8 cellular contexts compared by ENCODE assay signal in genomic region chr19:53193534-53194222, GRCh38. TPM values are rescaled to one million over a fixed set of nuclear protein-coding genes. Genes with fewer than 3 reads are reported as not detected.
DNase-seq lines count a peak whose midpoint lies in the region; ATAC-seq, FAIRE-seq and TF ChIP-seq lines count a peak whose summit lies in the region.

No MANE protein-coding gene starts in this region.

- FAIRE-seq in GM12891 (lab: Jason Lieb, UNC), result no peak

- H3K9ac ChIP-seq in iPS-20b (ENCODE audit: low read depth, low read length), result no peak overlapping the region

- H3K4me3 ChIP-seq in iPS-20b (ENCODE audit: low read length), result peak overlapping the region; percentile 89
- peak overlapping the region; percentile 63 to 81 (median 71) for H3K4me3 ChIP-seq in stomach

- intact Hi-C loops in stomach (cut with DNase I; ENCODE audit: low total_unique reads), result loop anchor here (10.0 kb wide), 4 partner anchors 141 to 551 kb away; partner anchors contain the start of genes ZNF525 and ZNF845

- peaks cover 56% of the 10 kb centered on the region for H3K9me3 Mint-ChIP-seq in T-helper 1 cell treated with Interleukin-12 subunit alpha and Interleukin-12 subunit beta and Interleukin-4 antibody, amounts not matched to agents 30 μg/mL and 1 μg/mL, for 36 hours
- H3K9me3 Mint-ChIP-seq in activated T-helper 17 cell treated with anti-CD3 and anti-CD28 coated beads, Interleukin-2, amount 50 U/mL, for 72 hours, result peaks cover 17% of the 10 kb centered on the region

- H3K9me3 ChIP-seq in iPS-20b (ENCODE audit: insufficient read depth, low read depth, low read length) (no peaks in the 10 kb centered on the region), stomach (peaks cover 0 to 22% (median 4%) of the 10 kb centered on the region in 4 donors)

- peak overlapping the region; percentile 26 for H3K27ac Mint-ChIP-seq in T-helper 1 cell treated with Interleukin-12 subunit alpha and Interleukin-12 subunit beta and Interleukin-4 antibody, amounts not matched to agents 30 μg/mL and 1 μg/mL, for 36 hours
- no peak overlapping the region for H3K27ac Mint-ChIP-seq in activated T-helper 17 cell treated with anti-CD3 and anti-CD28 coated beads, Interleukin-2, amount 50 U/mL, for 72 hours

- no peaks in the 10 kb centered on the region for H3K4me1 ChIP-seq in iPS-20b (ENCODE audit: insufficient read depth, low read length)
- H3K4me1 ChIP-seq in stomach, result peaks cover 4 to 35% (median 26%) of the 10 kb centered on the region in 4 donors

- H3K36me3 ChIP-seq in iPS-20b (ENCODE audit: insufficient read depth, low read depth, low read length), result no peaks in the 10 kb centered on the region
- peaks cover 0 to 24% (median 15%) of the 10 kb centered on the region in 4 donors for H3K36me3 ChIP-seq in stomach

- no peak for TF ChIP-seq CTCF in stomach (IDR thresholded peaks at IDR 0.05)

- peaks cover 23% of the 10 kb centered on the region for H3K4me1 Mint-ChIP-seq in T-helper 1 cell treated with Interleukin-12 subunit alpha and Interleukin-12 subunit beta and Interleukin-4 antibody, amounts not matched to agents 30 μg/mL and 1 μg/mL, for 36 hours (ENCODE audit: low read depth)
- H3K4me1 Mint-ChIP-seq in activated T-helper 17 cell treated with anti-CD3 and anti-CD28 coated beads, Interleukin-2, amount 50 U/mL, for 72 hours, result peaks cover 6% of the 10 kb centered on the region

- no peak overlapping the region for H3K27ac ChIP-seq in iPS-20b (ENCODE audit: low read length)
- H3K27ac ChIP-seq in stomach, result peak overlapping the region in 3 of 5 donors; percentile 80 to 84 (median 83)

- no peak for TF ChIP-seq EP300 in stomach (IDR thresholded peaks at IDR 0.05)

- H3K36me3 Mint-ChIP-seq in T-helper 1 cell treated with Interleukin-12 subunit alpha and Interleukin-12 subunit beta and Interleukin-4 antibody, amounts not matched to agents 30 μg/mL and 1 μg/mL, for 36 hours (ENCODE audit: low read depth), result peaks cover 29% of the 10 kb centered on the region
- H3K36me3 Mint-ChIP-seq in activated T-helper 17 cell treated with anti-CD3 and anti-CD28 coated beads, Interleukin-2, amount 50 U/mL, for 72 hours (ENCODE audit: low read depth), result peaks cover 17% of the 10 kb centered on the region

- peak overlapping the region; percentile 92 for H3K4me3 Mint-ChIP-seq in T-helper 1 cell treated with Interleukin-12 subunit alpha and Interleukin-12 subunit beta and Interleukin-4 antibody, amounts not matched to agents 30 μg/mL and 1 μg/mL, for 36 hours
- H3K4me3 Mint-ChIP-seq in activated T-helper 17 cell treated with anti-CD3 and anti-CD28 coated beads, Interleukin-2, amount 50 U/mL, for 72 hours, result peak overlapping the region; percentile 88

- H3K27me3 Mint-ChIP-seq in T-helper 1 cell treated with Interleukin-12 subunit alpha and Interleukin-12 subunit beta and Interleukin-4 antibody, amounts not matched to agents 30 μg/mL and 1 μg/mL, for 36 hours (ENCODE audit: low read depth), result no peaks in the 10 kb centered on the region
- H3K27me3 Mint-ChIP-seq in activated T-helper 17 cell treated with anti-CD3 and anti-CD28 coated beads, Interleukin-2, amount 50 U/mL, for 72 hours, result no peaks in the 10 kb centered on the region

- DNase-seq in T-helper 1 cell (no peak), stomach (no peak), GM12891 (ENCODE audit: insufficient read length, low spot score) (no peak), DMS79 treated with DMSO at 0.1 percent for 48 hours (lab: John Stamatoyannopoulos, UW) (no peak)

- 56 to 66% (median 58%) methylated on average over 12 of the region's 12 CpGs for WGBS in stomach, 5 donors

- ATAC-seq in activated T-helper 17 cell treated with anti-CD3 and anti-CD28 coated beads, Interleukin-2, amount 50 U/mL, for 72 hours (replicated peaks), result no peak
- ATAC-seq in HG02852 (IDR thresholded peaks at IDR 0.05; ENCODE audit: unreplicated experiment), result no peak

- TF ChIP-seq POLR2A in stomach (IDR thresholded peaks at IDR 0.05) (no peak), GM12891 (IDR thresholded peaks at IDR 0.05; ENCODE audit: low read depth, low read length) (no peak)

- peaks cover 15% of the 10 kb centered on the region; the same call in 1 of the 2 replicates for H3K27me3 ChIP-seq in iPS-20b (ENCODE audit: insufficient read depth, low read length)
- H3K27me3 ChIP-seq in stomach, result no peaks in the 10 kb centered on the region

TF ChIP-seq in GM12891, 5 proteins besides CTCF, POLR2A, EP300 and RAD21:
- no peak for TF ChIP-seq TAF1 (IDR thresholded peaks at IDR 0.05; ENCODE audit: low read depth, low read length)

RNA-seq across cellular contexts. Expression of gene ZNF665, which starts 0.5 kb away (rescaled TPM):
- total RNA-seq in activated T-helper 17 cell treated with anti-CD3 and anti-CD28 coated beads, Interleukin-2, amount 50 U/mL, for 72 hours, result 1 to 10 TPM; 1.4 to 2.9 TPM
- total RNA-seq in stomach, result 1 to 10 TPM in 4 of 5 donors, under 1 TPM in 1; 0.72 to 9.5 (median 1.8) TPM
- polyA plus RNA-seq in stomach, result 1 to 10 TPM; 1.2 to 2.9 (median 2.3) TPM
- polyA plus RNA-seq in GM12891 (2012; ENCODE audit: low read depth, missing spikeins), result 1.8 TPM

RNA-seq across cellular contexts. Expression of gene ZNF347, which starts 34.8 kb away (rescaled TPM):
- 1 to 10 TPM; 3.2 to 5.3 TPM for total RNA-seq in activated T-helper 17 cell treated with anti-CD3 and anti-CD28 coated beads, Interleukin-2, amount 50 U/mL, for 72 hours
- 10 to 100 TPM in 3 of 5 donors, 1 to 10 TPM in 2; 3.9 to 19.3 (median 12.5) TPM for total RNA-seq in stomach
- polyA plus RNA-seq in stomach, result 1 to 10 TPM; 1.3 to 2.3 (median 1.4) TPM
- polyA plus RNA-seq in GM12891 (2012; ENCODE audit: low read depth, missing spikeins), result 1.5 TPM
